Comparison of ENCODE assay signal across 8 cellular contexts in the genomic region with DNA sequence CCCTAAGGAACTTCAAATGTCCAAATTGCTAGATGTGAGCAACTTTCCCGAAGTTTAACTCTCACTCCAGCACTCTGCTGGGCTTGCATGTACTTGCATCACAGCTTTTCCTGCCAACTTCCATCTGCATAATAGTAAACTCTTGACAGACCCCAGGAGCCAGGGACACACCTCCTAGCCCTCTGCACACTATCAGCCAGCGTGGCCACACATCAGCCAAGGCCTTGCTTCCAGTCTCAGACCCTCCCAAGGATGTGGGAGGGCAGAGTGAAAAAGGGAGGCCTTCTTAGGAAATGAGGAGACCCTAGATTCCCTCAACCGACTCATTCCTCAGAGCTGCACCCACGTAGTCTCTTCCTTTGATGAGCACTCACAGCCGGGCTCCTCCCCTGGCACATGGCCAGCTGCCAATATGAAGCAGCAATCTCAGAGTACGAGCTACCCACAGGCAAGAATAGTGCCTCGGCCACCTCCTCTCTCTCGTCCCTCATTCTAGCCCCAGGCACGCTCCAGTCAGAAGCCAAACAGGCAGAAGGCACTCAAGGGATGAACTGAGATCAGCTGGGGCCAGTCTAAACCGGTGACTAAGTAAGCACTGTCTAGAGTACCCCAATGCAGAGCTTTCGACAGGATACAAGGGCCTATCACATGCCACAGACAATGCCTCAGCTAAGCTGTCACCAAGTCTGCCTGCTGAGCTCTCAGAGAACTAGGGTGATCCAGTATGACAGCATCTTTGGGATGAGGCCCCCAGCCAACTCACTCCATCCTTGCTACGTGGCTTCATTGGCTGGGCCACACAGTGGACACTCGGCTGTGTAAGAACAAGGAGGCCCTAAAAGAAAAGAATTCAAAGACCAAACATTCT. TPM values are rescaled to one million over a fixed set of nuclear protein-coding genes. Genes with fewer than 3 reads are reported as not detected.
DNase-seq lines count a peak whose midpoint lies in the region; ATAC-seq and TF ChIP-seq lines count a peak whose summit lies in the region.

No MANE protein-coding gene starts in this region.

- DNase-seq in COLO668 (lab: John Stamatoyannopoulos, UW; ENCODE audit: unreplicated experiment): peak; percentile 59
- peak; percentile 40 for DNase-seq in NCI-H1105 treated with DMSO at 0.1 percent for 48 hours (lab: John Stamatoyannopoulos, UW)
- DNase-seq in activated T-cell treated with anti-CD3 and anti-CD28 coated beads, Interleukin-2, amount 50 U/mL, for 4 hours: peak; percentile 23
- peak; percentile 74 to 85 for DNase-seq in psoas muscle
- DNase-seq in cortex of kidney (lab: John Stamatoyannopoulos, UW): no peak
- no peak for DNase-seq in NCI-H1092 (lab: John Stamatoyannopoulos, UW)

- intact Hi-C loops in psoas muscle (cut with DNase I): no loop called here

- no peaks in the 10 kb centered on the region for H3K27me3 ChIP-seq in gastroesophageal sphincter
- no peaks in the 10 kb centered on the region for H3K27me3 ChIP-seq in psoas muscle (ENCODE audit: insufficient read depth in 3 of 3, low read length in 2 of 3)

- H3K27me3 Mint-ChIP-seq in activated T-cell treated with anti-CD3 and anti-CD28 coated beads, Interleukin-2, amount 50 U/mL, for 4 hours (ENCODE audit: low read depth): peaks cover 16% of the 10 kb centered on the region

- 0 to 25% methylated on average over 1 to 5 of the region's 13 CpGs for WGBS in gastroesophageal sphincter (ENCODE audit: low coverage in 1 of 2), 2 donors
- 31 to 37% (median 34%) methylated on average over 13 of the region's 13 CpGs for WGBS in psoas muscle, 3 donors

- H3K9me3 ChIP-seq in gastroesophageal sphincter: no peaks in the 10 kb centered on the region
- H3K9me3 ChIP-seq in psoas muscle: no peaks in the 10 kb centered on the region

- H3K27ac ChIP-seq in gastroesophageal sphincter: peak overlapping the region in 3 of 4 donors; percentile 75 to 94 (median 93)
- H3K27ac ChIP-seq in psoas muscle: peak overlapping the region; percentile 65

- H3K4me1 Mint-ChIP-seq in activated T-cell treated with anti-CD3 and anti-CD28 coated beads, Interleukin-2, amount 50 U/mL, for 4 hours (ENCODE audit: low read depth): peaks cover 17% of the 10 kb centered on the region

- H3K36me3 Mint-ChIP-seq in activated T-cell treated with anti-CD3 and anti-CD28 coated beads, Interleukin-2, amount 50 U/mL, for 4 hours (ENCODE audit: insufficient read depth): peaks cover 2% of the 10 kb centered on the region

- peak overlapping the region in 1 of 2 donors; percentile 20 for H3K4me3 ChIP-seq in gastroesophageal sphincter
- H3K4me3 ChIP-seq in psoas muscle: peak overlapping the region; percentile 24

- peaks cover 11 to 77% (median 48%) of the 10 kb centered on the region in 3 donors for H3K4me1 ChIP-seq in gastroesophageal sphincter
- peaks cover 45% of the 10 kb centered on the region for H3K4me1 ChIP-seq in psoas muscle

- H3K4me3 Mint-ChIP-seq in activated T-cell treated with anti-CD3 and anti-CD28 coated beads, Interleukin-2, amount 50 U/mL, for 4 hours: peak overlapping the region; percentile 14

- no peak for TF ChIP-seq POLR2A in gastroesophageal sphincter (IDR thresholded peaks at IDR 0.05)

- no peak for TF ChIP-seq CTCF in gastroesophageal sphincter (IDR thresholded peaks at IDR 0.05)
- no peak for TF ChIP-seq CTCF in psoas muscle (IDR thresholded peaks at IDR 0.05)

- no peak for TF ChIP-seq EP300 in gastroesophageal sphincter (IDR thresholded peaks at IDR 0.05)

- H3K36me3 ChIP-seq in gastroesophageal sphincter: no peaks in the 10 kb centered on the region
- no peaks in the 10 kb centered on the region for H3K36me3 ChIP-seq in psoas muscle (ENCODE audit: insufficient read depth in 1 of 2, low read depth in 1 of 2)

- H3K9me3 Mint-ChIP-seq in activated T-cell treated with anti-CD3 and anti-CD28 coated beads, Interleukin-2, amount 50 U/mL, for 4 hours: no peaks in the 10 kb centered on the region

- peak in 1 of 2 donors; percentile 32 for ATAC-seq in activated T-cell treated with anti-CD3 and anti-CD28 coated beads, Interleukin-2, amount 50 U/mL, for 4 hours
- ATAC-seq in gastroesophageal sphincter: peak; percentile 14
- peak; percentile 42 to 61 (median 58) for ATAC-seq in psoas muscle
- ATAC-seq in HG02981 (IDR thresholded peaks at IDR 0.05; ENCODE audit: unreplicated experiment): no peak

RNA-seq across cellular contexts. Expression of gene P4HA2, which starts 2.3 kb away (rescaled TPM):
- 1 to 10 TPM in 2 of 3 donors, under 1 TPM in 1; 0.86 to 3.5 (median 1.3) TPM for total RNA-seq in activated T-cell treated with anti-CD3 and anti-CD28 coated beads, Interleukin-2, amount 50 U/mL, for 4 hours
- total RNA-seq in gastroesophageal sphincter (10 to 100 TPM; 32.8 to 48.7 (median 37.6) TPM), psoas muscle (10 to 100 TPM; 12.5 to 21.6 (median 16.6) TPM)
- polyA plus RNA-seq in psoas muscle: 10 to 100 TPM; 10.2 to 13.7 (median 13.0) TPM

RNA-seq across cellular contexts. Expression of gene PDLIM4, which starts 32.1 kb away (rescaled TPM):
- total RNA-seq in activated T-cell treated with anti-CD3 and anti-CD28 coated beads, Interleukin-2, amount 50 U/mL, for 4 hours: under 1 TPM; 0.32 to 0.43 (median 0.35) TPM
- total RNA-seq in gastroesophageal sphincter: 100 to 1,000 TPM in 1 of 4 donors, 10 to 100 TPM in 3; 75.0 to 200 (median 92.7) TPM
- total RNA-seq in psoas muscle: 1 to 10 TPM; 3.2 to 6.6 (median 5.6) TPM
- 1 to 10 TPM; 1.8 to 6.4 (median 3.0) TPM for polyA plus RNA-seq in psoas muscle

Comparison
In these comparisons a context has a peak if more than half of its experiments do, and no peak if none do; other contexts are left out.
1. DNase-seq: peak in COLO668 (single experiment), NCI-H1105 treated with DMSO at 0.1 percent for 48 hours (single experiment), activated T-cell treated with anti-CD3 and anti-CD28 coated beads, Interleukin-2, amount 50 U/mL, for 4 hours (single experiment) and psoas muscle (2 of 2); none in cortex of kidney (single experiment) and NCI-H1092 (single experiment).
2. RNA of gene PDLIM4, which starts 32.1 kb away (total RNA-seq): 75.0 to 200 TPM in gastroesophageal sphincter; 3.2 to 6.6 TPM in psoas muscle and 0.32 to 0.43 TPM in activated T-cell treated with anti-CD3 and anti-CD28 coated beads, Interleukin-2, amount 50 U/mL, for 4 hours; every median in the first group is over 10 times any median in the second.